ENCODE assay signal across 25 cellular contexts in genomic region chr2:1992280-1992679, GRCh38.
"Had no signal": no experiment of that assay in that cellular context is flagged by ENCODE, and none has a peak within 500 bp of the region (broad histone marks: within the 10 kb centered on the region; RNA-seq: fewer than 3 reads in every experiment).

No MANE protein-coding gene starts in this region.

- H3K79me2 ChIP-seq: hepatocyte had no signal

- H3K9me3 Mint-ChIP-seq: activated T-cell treated with anti-CD3 and anti-CD28 coated beads, Interleukin-2, amount 50 U/mL, for 24 hours; activated T-helper 17 cell treated with anti-CD3 and anti-CD28 coated beads, Interleukin-2, amount 50 U/mL, for 72 hours had no signal

- H2AFZ ChIP-seq: hepatocyte had no signal

- H3K9me3 ChIP-seq: gastroesophageal sphincter, suprapubic skin, transverse colon, uterus had no signal

- H3K4me3 ChIP-seq: gastroesophageal sphincter, hepatocyte, suprapubic skin, transverse colon, uterus had no signal

- H3K36me3 ChIP-seq: gastroesophageal sphincter, suprapubic skin, transverse colon, uterus, WERI-Rb-1 had no signal

- H3K27ac ChIP-seq: gastroesophageal sphincter, hepatocyte, suprapubic skin, transverse colon, uterus, WERI-Rb-1 had no signal

- ATAC-seq: activated CD4-positive, CD25-positive, alpha-beta regulatory T cell treated with anti-CD3 and anti-CD28 coated beads, Interleukin-2, amount 50 U/mL, for 24 hours; effector memory CD8-positive, alpha-beta T cell; gastroesophageal sphincter; left cardiac atrium; right cardiac atrium had no signal

- H3K27me3 ChIP-seq: hepatocyte, transverse colon, uterus had no signal

- H3K4me2 ChIP-seq: hepatocyte had no signal

- H3K27ac Mint-ChIP-seq: activated T-cell treated with anti-CD3 and anti-CD28 coated beads, Interleukin-2, amount 50 U/mL, for 24 hours; activated T-helper 17 cell treated with anti-CD3 and anti-CD28 coated beads, Interleukin-2, amount 50 U/mL, for 72 hours; effector memory CD8-positive, alpha-beta T cell; T-helper 1 cell treated with Interleukin-12 subunit alpha and Interleukin-12 subunit beta and Interleukin-4 antibody, amounts not matched to agents 30 μg/mL and 1 μg/mL, for 36 hours had no signal

- H3K4me3 Mint-ChIP-seq: activated T-cell treated with anti-CD3 and anti-CD28 coated beads, Interleukin-2, amount 50 U/mL, for 24 hours; activated T-helper 17 cell treated with anti-CD3 and anti-CD28 coated beads, Interleukin-2, amount 50 U/mL, for 72 hours; effector memory CD8-positive, alpha-beta T cell; T-helper 1 cell treated with Interleukin-12 subunit alpha and Interleukin-12 subunit beta and Interleukin-4 antibody, amounts not matched to agents 30 μg/mL and 1 μg/mL, for 36 hours had no signal

- H3K4me1 ChIP-seq: gastroesophageal sphincter, transverse colon, uterus had no signal

- DNase-seq: activated CD8-positive, alpha-beta memory T cell treated with anti-CD3 and anti-CD28 coated beads, Interleukin-2, amount 50 U/mL, for 4 hours; activated gamma-delta T cell treated with Interleukin-2 at 50 U/mL for 16 hours; activated naive CD4-positive, alpha-beta T cell treated with anti-CD3 and anti-CD28 coated beads, Interleukin-2, amount 50 U/mL, for 16 hours; activated T-cell treated with anti-CD3 and anti-CD28 coated beads, Interleukin-2, amount 50 U/mL, for 24 hours; amniotic stem cell; cerebellar nuclear complex; cortex of kidney; effector memory CD8-positive, alpha-beta T cell; left cardiac atrium; mammary epithelial cell; occipital lobe; right cardiac atrium; stimulated activated CD4-positive, alpha-beta T cell treated with anti-CD3 and anti-CD28 coated beads, Interleukin-2, amount 100 ng/mL, for 24 hours; stimulated activated naive CD4-positive, alpha-beta T cell; SW 1271; T1000; transverse colon; uterus; WERI-Rb-1 had no signal
